In the genomic region with DNA sequence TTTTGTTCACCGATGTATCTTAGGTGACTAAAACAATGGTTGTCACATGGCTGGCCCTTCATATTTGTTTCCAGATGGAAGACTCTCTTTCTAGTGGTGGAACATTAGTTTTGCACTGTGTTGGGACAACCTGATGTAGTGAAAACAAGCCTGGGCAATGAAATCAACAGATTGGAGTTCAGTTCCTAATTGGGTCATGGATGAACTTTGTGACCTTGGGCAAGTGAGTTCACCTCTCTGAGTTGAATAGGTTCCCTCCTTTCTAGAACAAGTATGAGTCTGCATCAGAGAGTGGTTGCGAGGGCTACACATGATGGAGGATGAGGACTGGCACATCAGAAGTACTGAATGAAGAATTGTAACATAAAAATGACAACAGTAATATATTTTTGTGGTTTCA, we compare ENCODE assay signal across 26 cellular contexts. TPM values are rescaled to one million over a fixed set of nuclear protein-coding genes. Genes with fewer than 3 reads are reported as not detected.
A peak's percentile ranks its signal among the peaks of the same experiment; 100 is the strongest.
DNase-seq lines count a peak whose midpoint lies in the region; ATAC-seq, FAIRE-seq and TF ChIP-seq lines count a peak whose summit lies in the region.
"Had no signal": no experiment of that assay in that cellular context is flagged by ENCODE, and none has a peak within 500 bp of the region (broad histone marks: within the 10 kb centered on the region; RNA-seq: fewer than 3 reads in every experiment).

No MANE protein-coding gene starts in this region.

- peaks cover 0 to 8% (median 0%) of the 10 kb centered on the region in 3 experiments for H3K9me3 ChIP-seq in naive thymus-derived CD4-positive, alpha-beta T cell (ENCODE audit: control insufficient read depth in 2 of 3, low read length in 3 of 3)
- H3K9me3 ChIP-seq: BE2C, Caco-2, SJCRH30 had no signal

- H3K4me3 Mint-ChIP-seq in activated naive CD8-positive, alpha-beta T cell: peak overlapping the region; percentile 24
- H3K4me3 Mint-ChIP-seq in activated naive CD8-positive, alpha-beta T cell treated with anti-CD3 and anti-CD28 coated beads for 36 hours: no peak overlapping the region
- peak overlapping the region in 3 of 10 donors; percentile 9 to 26 (median 21) for H3K4me3 Mint-ChIP-seq in naive thymus-derived CD4-positive, alpha-beta T cell

- H3K4me1 Mint-ChIP-seq in activated naive CD8-positive, alpha-beta T cell (ENCODE audit: low read depth): peaks cover 26% of the 10 kb centered on the region
- H3K4me1 Mint-ChIP-seq in activated naive CD8-positive, alpha-beta T cell treated with anti-CD3 and anti-CD28 coated beads for 36 hours: peaks cover 28% of the 10 kb centered on the region
- H3K4me1 Mint-ChIP-seq in naive thymus-derived CD4-positive, alpha-beta T cell: peaks cover 14 to 54% (median 35%) of the 10 kb centered on the region in 7 donors

- H3K4me1 ChIP-seq in naive thymus-derived CD4-positive, alpha-beta T cell (ENCODE audit: control insufficient read depth in 2 of 2, insufficient read depth in 2 of 2, low read length in 2 of 2): peaks cover 9 to 26% of the 10 kb centered on the region in 2 donors
- H3K4me1 ChIP-seq: BE2C, Caco-2, SJCRH30 had no signal

- peaks cover 13% of the 10 kb centered on the region for H3K27me3 ChIP-seq in bronchial epithelial cell (ENCODE audit: control insufficient read depth, insufficient read depth, low read length)
- H3K27me3 ChIP-seq in naive thymus-derived CD4-positive, alpha-beta T cell (ENCODE audit: control insufficient read depth in 2 of 2, insufficient read depth in 2 of 2, low read length in 2 of 2): no peaks in the 10 kb centered on the region
- H3K27me3 ChIP-seq in brain microvascular endothelial cell (replicated peaks): peaks cover 49% of the 10 kb centered on the region
- H3K27me3 ChIP-seq: SJCRH30 had no signal

- TF ChIP-seq CTCF in bronchial epithelial cell (IDR thresholded peaks at IDR 0.05; ENCODE audit: insufficient read depth, low read length, severe bottlenecking) (no peak), brain microvascular endothelial cell (IDR thresholded peaks at IDR 0.05; ENCODE audit: low read depth, low read length, missing control alignments) (no peak)

- no peak for DNase-seq in activated naive CD8-positive, alpha-beta T cell treated with anti-CD3 and anti-CD28 coated beads for 36 hours
- DNase-seq in bronchial epithelial cell (ENCODE audit: low read depth): peak; percentile 21
- no peak for DNase-seq in naive thymus-derived CD4-positive, alpha-beta T cell
- DNase-seq in brain microvascular endothelial cell: no peak
- DNase-seq in NCI-H2081 treated with DMSO at 0.1 percent for 48 hours (lab: John Stamatoyannopoulos, UW): no peak
- DNase-seq: 8988T, ACHN, BE2C, Caco-2, DMS79 treated with DMSO at 0.1 percent for 48 hours, GF-D8, Kasumi-1, NCI-H1105, NCI-H146, NCI-H2029, NCI-H526 treated with DMSO at 0.1 percent for 48 hours, PC-9, SJCRH30 had no signal

- H3K4me3 ChIP-seq in bronchial epithelial cell (ENCODE audit: low read depth, low read length) (no peak overlapping the region), brain microvascular endothelial cell (ENCODE audit: low read depth, low read length) (no peak overlapping the region)
- H3K4me3 ChIP-seq in naive thymus-derived CD4-positive, alpha-beta T cell (ENCODE audit: low read length): no peak overlapping the region
- H3K4me3 ChIP-seq: K562, PC-9, SJCRH30 had no signal

- no peaks in the 10 kb centered on the region for H3K27me3 Mint-ChIP-seq in activated naive CD8-positive, alpha-beta T cell
- peaks cover 15% of the 10 kb centered on the region for H3K27me3 Mint-ChIP-seq in activated naive CD8-positive, alpha-beta T cell treated with anti-CD3 and anti-CD28 coated beads for 36 hours
- peaks cover 0 to 72% (median 0%) of the 10 kb centered on the region in 5 donors for H3K27me3 Mint-ChIP-seq in naive thymus-derived CD4-positive, alpha-beta T cell

- POLR2A ChIA-PET in naive thymus-derived CD4-positive, alpha-beta T cell (lab: Charles Lee): no interaction called here

- no peak overlapping the region for H3K27ac ChIP-seq in naive thymus-derived CD4-positive, alpha-beta T cell (ENCODE audit: low read depth, low read length)
- no peak overlapping the region for H3K27ac ChIP-seq in brain microvascular endothelial cell
- H3K27ac ChIP-seq: PC-9, SJCRH30 had no signal

- H3K36me3 ChIP-seq in bronchial epithelial cell (ENCODE audit: control insufficient read depth, insufficient read depth, low read length) (no peaks in the 10 kb centered on the region), brain microvascular endothelial cell (replicated peaks) (no peaks in the 10 kb centered on the region)
- no peaks in the 10 kb centered on the region for H3K36me3 ChIP-seq in naive thymus-derived CD4-positive, alpha-beta T cell (ENCODE audit: control insufficient read depth in 2 of 3, insufficient read depth in 3 of 3, low read length in 3 of 3)
- H3K36me3 ChIP-seq: BE2C, SJCRH30 had no signal

- H3K27ac Mint-ChIP-seq in activated naive CD8-positive, alpha-beta T cell: no peak overlapping the region
- H3K27ac Mint-ChIP-seq in activated naive CD8-positive, alpha-beta T cell treated with anti-CD3 and anti-CD28 coated beads for 36 hours: no peak overlapping the region
- peak overlapping the region in 6 of 9 donors; percentile 3 to 57 (median 16) for H3K27ac Mint-ChIP-seq in naive thymus-derived CD4-positive, alpha-beta T cell
- H3K27ac Mint-ChIP-seq: CD14-positive monocyte had no signal

- no peaks in the 10 kb centered on the region for H3K9me3 Mint-ChIP-seq in activated naive CD8-positive, alpha-beta T cell (ENCODE audit: low read depth)
- peaks cover 5% of the 10 kb centered on the region for H3K9me3 Mint-ChIP-seq in activated naive CD8-positive, alpha-beta T cell treated with anti-CD3 and anti-CD28 coated beads for 36 hours
- H3K9me3 Mint-ChIP-seq in naive thymus-derived CD4-positive, alpha-beta T cell: peaks cover 0 to 20% (median 9%) of the 10 kb centered on the region in 11 donors

- H3K36me3 Mint-ChIP-seq in activated naive CD8-positive, alpha-beta T cell: peaks cover 2% of the 10 kb centered on the region
- peaks cover 2% of the 10 kb centered on the region for H3K36me3 Mint-ChIP-seq in activated naive CD8-positive, alpha-beta T cell treated with anti-CD3 and anti-CD28 coated beads for 36 hours
- peaks cover 0 to 15% (median 7%) of the 10 kb centered on the region in 5 donors for H3K36me3 Mint-ChIP-seq in naive thymus-derived CD4-positive, alpha-beta T cell

- intact Hi-C loops in naive thymus-derived CD4-positive, alpha-beta T cell (cut with micrococcal nuclease): loop anchor here (2.0 to 5.0 kb wide), 11 partner anchors 41 to 1084 kb away; a partner anchor contains a TSS

- CTCF ChIA-PET in naive thymus-derived CD4-positive, alpha-beta T cell (lab: Charles Lee): no interaction called here

- peak; percentile 36 for FAIRE-seq in bronchial epithelial cell (lab: Jason Lieb, UNC)
- FAIRE-seq: GM12891, K562 had no signal

- in situ Hi-C loops in brain microvascular endothelial cell (cut with HindIII; ENCODE audit: low pct_ligation_motif_present, low sequenced_read_pairs): no loop called here

- ATAC-seq in naive thymus-derived CD4-positive, alpha-beta T cell: no peak
- ATAC-seq in HG03378 (IDR thresholded peaks at IDR 0.05; ENCODE audit: unreplicated experiment) (no peak), HG02798 (IDR thresholded peaks at IDR 0.05; ENCODE audit: poor library complexity, unreplicated experiment) (no peak)
- ATAC-seq: K562, Right ventricle myocardium inferior, SK-N-SH treated with all-trans-retinoic acid at 6 μM for 48 hours had no signal

RNA-seq across cellular contexts. Expression of a gene that starts 2.1 kb away (rescaled TPM):
- under 1 TPM; 0.86 to 0.87 TPM for total RNA-seq in activated naive CD8-positive, alpha-beta T cell treated with anti-CD3 and anti-CD28 coated beads for 36 hours
- total RNA-seq in bronchial epithelial cell: under 0.01 TPM in 2 replicates
- total RNA-seq in naive thymus-derived CD4-positive, alpha-beta T cell: 1 to 10 TPM; 1.4 to 7.9 (median 6.2) TPM
- under 1 TPM; 0.36 to 0.99 TPM for polyA plus RNA-seq in naive thymus-derived CD4-positive, alpha-beta T cell
- polyA plus RNA-seq: CD14-positive monocyte had no signal

Comparison
In these comparisons a context has a peak if more than half of its experiments do, and no peak if none do; other contexts are left out.
1. H3K27ac Mint-ChIP-seq: peak in naive thymus-derived CD4-positive, alpha-beta T cell (6 of 9); none in activated naive CD8-positive, alpha-beta T cell (single experiment) and activated naive CD8-positive, alpha-beta T cell treated with anti-CD3 and anti-CD28 coated beads for 36 hours (single experiment).